In genomic region chr12:112716099-112717093, GRCh38 we compare ENCODE assay signal across 11 cellular contexts.
DNase-seq lines count a peak whose midpoint lies in the region; ATAC-seq and TF ChIP-seq lines count a peak whose summit lies in the region.
"Had no signal": no experiment of that assay in that cellular context is flagged by ENCODE, and none has a peak within 500 bp of the region (broad histone marks: within the 10 kb centered on the region; RNA-seq: fewer than 3 reads in every experiment).

No MANE protein-coding gene starts in this region.

- peaks cover 13% of the 10 kb centered on the region for H3K4me1 Mint-ChIP-seq in stimulated activated effector memory CD8-positive, alpha-beta T cell treated with anti-CD3 and anti-CD28 coated beads, Interleukin-12 subunit alpha, Interleukin-12 subunit beta, amount 100 ng/mL, for 72 hours
- H3K4me1 Mint-ChIP-seq: memory B cell had no signal

- no peak overlapping the region for H3K27ac ChIP-seq in OCI-LY3 (ENCODE audit: low read length)
- no peak overlapping the region for H3K27ac ChIP-seq in aorta (ENCODE audit: low read depth in 1 of 2, low read length in 2 of 2)

- H3K4me2 ChIP-seq in OCI-LY3 (ENCODE audit: low read length) = 0 out of 2 replicates have a peak overlapping the region, but pooled peaks have one; percentile 9

- peak overlapping the region; percentile 85 for H2AFZ ChIP-seq in OCI-LY3 (ENCODE audit: low read depth, low read length)

- intact Hi-C loops in aorta (cut with DNase I) = no loop called here

- H3K9ac ChIP-seq in OCI-LY3 (ENCODE audit: low read length) = no peak overlapping the region

- no peaks in the 10 kb centered on the region for H3K79me2 ChIP-seq in OCI-LY3 (ENCODE audit: low read length)

- peaks cover 26% of the 10 kb centered on the region for H3K27me3 ChIP-seq in OCI-LY3 (ENCODE audit: low read depth, low read length)
- peaks cover 0 to 1% of the 10 kb centered on the region in 2 donors for H3K27me3 ChIP-seq in aorta (ENCODE audit: control insufficient read depth in 1 of 2, insufficient read depth in 2 of 2, low read length in 1 of 2)

- H3K4me3 Mint-ChIP-seq in stimulated activated effector memory CD8-positive, alpha-beta T cell treated with anti-CD3 and anti-CD28 coated beads, Interleukin-12 subunit alpha, Interleukin-12 subunit beta, amount 100 ng/mL, for 72 hours = no peak overlapping the region
- H3K4me3 Mint-ChIP-seq: memory B cell had no signal

- H3K9me3 Mint-ChIP-seq in stimulated activated effector memory CD8-positive, alpha-beta T cell treated with anti-CD3 and anti-CD28 coated beads, Interleukin-12 subunit alpha, Interleukin-12 subunit beta, amount 100 ng/mL, for 72 hours = no peaks in the 10 kb centered on the region

- H3K36me3 Mint-ChIP-seq in stimulated activated effector memory CD8-positive, alpha-beta T cell treated with anti-CD3 and anti-CD28 coated beads, Interleukin-12 subunit alpha, Interleukin-12 subunit beta, amount 100 ng/mL, for 72 hours = no peaks in the 10 kb centered on the region
- H3K36me3 Mint-ChIP-seq: memory B cell had no signal

- H3K4me1 ChIP-seq in OCI-LY3 (ENCODE audit: low read length) = no peaks in the 10 kb centered on the region
- H3K4me1 ChIP-seq in aorta (ENCODE audit: control insufficient read depth in 1 of 2, insufficient read depth in 2 of 2, low read length in 2 of 2) = no peaks in the 10 kb centered on the region

- no peak overlapping the region for H3K4me3 ChIP-seq in OCI-LY3 (ENCODE audit: low read length)
- H3K4me3 ChIP-seq in epithelial cell of esophagus (ENCODE audit: low read length) = no peak overlapping the region
- H3K4me3 ChIP-seq in aorta (ENCODE audit: low read length in 2 of 2) = no peak overlapping the region

- DNase-seq in SIG-M5 treated with dmso at 0.1 percent for 504 hours (lab: John Stamatoyannopoulos, UW; ENCODE audit: unreplicated experiment) = peak; percentile 13
- DNase-seq in SIG-M5 (lab: John Stamatoyannopoulos, UW) = no peak
- peak; percentile 15 for DNase-seq in epithelial cell of esophagus (ENCODE audit: low read depth)
- no peak for DNase-seq in stimulated activated effector memory CD8-positive, alpha-beta T cell treated with anti-CD3 and anti-CD28 coated beads, Interleukin-12 subunit alpha, Interleukin-12 subunit beta, amount 100 ng/mL, for 72 hours (ENCODE audit: low spot score in 2 of 2)
- no peak for DNase-seq in SHP77 treated with DMSO at 0.1 percent for 48 hours (lab: John Stamatoyannopoulos, UW)
- no peak for DNase-seq in NCI-H2081 (lab: John Stamatoyannopoulos, UW)
- no peak for DNase-seq in aorta
- DNase-seq: activated CD8-positive, alpha-beta memory T cell treated with anti-CD3 and anti-CD28 coated beads for 24 hours; NCI-H510A had no signal

- 64% methylated on average over 11 of the region's 11 CpGs for WGBS in aorta, 2 donors

- TF ChIP-seq CTCF in OCI-LY3 (IDR thresholded peaks at IDR 0.05; ENCODE audit: low read depth, low read length) = no peak
- no peak for TF ChIP-seq CTCF in epithelial cell of esophagus (IDR thresholded peaks at IDR 0.05; ENCODE audit: insufficient read depth, low read depth, low read length, missing control alignments)

- H3K36me3 ChIP-seq in OCI-LY3 (replicated peaks; ENCODE audit: low read depth, low read length) (no peaks in the 10 kb centered on the region), aorta (ENCODE audit: control insufficient read depth in 1 of 2, insufficient read depth in 2 of 2, low read length in 1 of 2) (no peaks in the 10 kb centered on the region)

- peak; percentile 64 for ATAC-seq in stimulated activated effector memory CD8-positive, alpha-beta T cell treated with anti-CD3 and anti-CD28 coated beads, Interleukin-12 subunit alpha, Interleukin-12 subunit beta, amount 100 ng/mL, for 72 hours
- ATAC-seq in aorta (ENCODE audit: low FRiP score) = no peak

- H3K27ac Mint-ChIP-seq in stimulated activated effector memory CD8-positive, alpha-beta T cell treated with anti-CD3 and anti-CD28 coated beads, Interleukin-12 subunit alpha, Interleukin-12 subunit beta, amount 100 ng/mL, for 72 hours = no peak overlapping the region
- H3K27ac Mint-ChIP-seq: memory B cell had no signal

- no peaks in the 10 kb centered on the region for H3K9me3 ChIP-seq in OCI-LY3 (ENCODE audit: insufficient read depth, low read length)
- H3K9me3 ChIP-seq in aorta (ENCODE audit: control insufficient read depth, low read length) = no peaks in the 10 kb centered on the region

- no peaks in the 10 kb centered on the region for H4K20me1 ChIP-seq in OCI-LY3 (ENCODE audit: insufficient read depth, low read length)

Comparison
In these comparisons a context has a peak if more than half of its experiments do, and no peak if none do; other contexts are left out.
1. DNase-seq: peak in SIG-M5 treated with dmso at 0.1 percent for 504 hours (single experiment) and epithelial cell of esophagus (single experiment); none in SIG-M5 (single experiment), stimulated activated effector memory CD8-positive, alpha-beta T cell treated with anti-CD3 and anti-CD28 coated beads, Interleukin-12 subunit alpha, Interleukin-12 subunit beta, amount 100 ng/mL, for 72 hours (0 of 2), SHP77 treated with DMSO at 0.1 percent for 48 hours (single experiment), NCI-H2081 (0 of 2) and aorta (0 of 2).